Comparison of ENCODE assay signal across 15 cellular contexts in genomic region chr9:81601639-81602623, GRCh38.
DNase-seq lines count a peak whose midpoint lies in the region; ATAC-seq, FAIRE-seq and TF ChIP-seq lines count a peak whose summit lies in the region.
"Had no signal": no experiment of that assay in that cellular context is flagged by ENCODE, and none has a peak within 500 bp of the region (broad histone marks: within the 10 kb centered on the region; RNA-seq: fewer than 3 reads in every experiment).

No MANE protein-coding gene starts in this region.

- H3K27ac Mint-ChIP-seq in HFFc6 = no peak overlapping the region
- H3K27ac Mint-ChIP-seq: activated CD4-positive, alpha-beta memory T cell treated with anti-CD3 and anti-CD28 coated beads, Interleukin-2, amount 10 ng/mL, durations not matched to agents 7 days and 5 days; activated naive CD8-positive, alpha-beta T cell treated with anti-CD3 and anti-CD28 coated beads for 36 hours; T-helper 17 cell had no signal

- POLR2A ChIA-PET in endothelial cell of umbilical vein (lab: Charles Lee) = no interaction called here

- H3K4me1 Mint-ChIP-seq in HFFc6 (ENCODE audit: low read depth) = peaks cover 18% of the 10 kb centered on the region

- intact Hi-C loops in endothelial cell of umbilical vein (cut with micrococcal nuclease) = no loop called here

- H4K20me1 ChIP-seq in endothelial cell of umbilical vein (replicated peaks; ENCODE audit: control insufficient read depth, extremely low read depth, insufficient read depth, low read length) = no peaks in the 10 kb centered on the region

- ATAC-seq in GM21526 (IDR thresholded peaks at IDR 0.05; ENCODE audit: low FRiP score, unreplicated experiment) (peak; percentile 61), HG03520 (IDR thresholded peaks at IDR 0.05; ENCODE audit: unreplicated experiment) (peak; percentile 78), HG03159 (IDR thresholded peaks at IDR 0.05; ENCODE audit: unreplicated experiment) (no peak)
- ATAC-seq: T-helper 17 cell had no signal

- no peak overlapping the region for H3K4me3 ChIP-seq in endothelial cell of umbilical vein (replicated peaks in 1 of 3; ENCODE audit: insufficient read depth in 1 of 3, low read depth in 1 of 3, low read length in 3 of 3)
- no peak overlapping the region for H3K4me3 ChIP-seq in skeletal muscle tissue (ENCODE audit: low read length in 3 of 3)
- H3K4me3 ChIP-seq: PC-9, prostate gland had no signal

- no peak overlapping the region for H3K4me2 ChIP-seq in endothelial cell of umbilical vein (ENCODE audit: insufficient read depth, low read length)
- H3K4me2 ChIP-seq: PC-9 had no signal

- H3K27me3 ChIP-seq in endothelial cell of umbilical vein (ENCODE audit: control insufficient read depth in 2 of 2, insufficient read depth in 2 of 2, low read length in 2 of 2) (no peaks in the 10 kb centered on the region), skeletal muscle tissue (ENCODE audit: control insufficient read depth in 3 of 3, insufficient read depth in 3 of 3, low read length in 3 of 3) (no peaks in the 10 kb centered on the region)

- no TSS peak for BruUV-seq in endothelial cell of umbilical vein (replicated peaks; lab: Mats Ljungman, UMichigan)

- H3K36me3 ChIP-seq in endothelial cell of umbilical vein (ENCODE audit: control insufficient read depth in 2 of 2, extremely low read depth in 1 of 2, insufficient read depth in 2 of 2, low read length in 2 of 2) = peaks cover 7% of the 10 kb centered on the region in 2 experiments
- H3K36me3 ChIP-seq in skeletal muscle tissue (ENCODE audit: control insufficient read depth in 3 of 3, insufficient read depth in 3 of 3, low read length in 3 of 3) = peaks cover 1 to 16% (median 11%) of the 10 kb centered on the region in 3 donors
- H3K36me3 ChIP-seq: prostate gland had no signal

- peaks cover 18% of the 10 kb centered on the region for H3K36me3 Mint-ChIP-seq in HFFc6 (ENCODE audit: low read depth)
- H3K36me3 Mint-ChIP-seq: activated naive CD8-positive, alpha-beta T cell treated with anti-CD3 and anti-CD28 coated beads for 36 hours had no signal

- no peak overlapping the region for H2AFZ ChIP-seq in endothelial cell of umbilical vein (ENCODE audit: low read depth, low read length)
- H2AFZ ChIP-seq: PC-9 had no signal

- no peak for TF ChIP-seq POLR2A in endothelial cell of umbilical vein (IDR thresholded peaks at IDR 0.05; ENCODE audit: low read depth, low read length)

- H3K4me3 Mint-ChIP-seq in HFFc6 = no peak overlapping the region
- H3K4me3 Mint-ChIP-seq: activated CD4-positive, alpha-beta memory T cell treated with anti-CD3 and anti-CD28 coated beads, Interleukin-2, amount 10 ng/mL, durations not matched to agents 7 days and 5 days; activated naive CD8-positive, alpha-beta T cell treated with anti-CD3 and anti-CD28 coated beads for 36 hours; T-helper 17 cell had no signal

- H3K9ac ChIP-seq in endothelial cell of umbilical vein (replicated peaks; ENCODE audit: extremely low read depth, insufficient read depth, low read length) = no peak overlapping the region
- peak overlapping the region in 1 of 3 donors; percentile 20 for H3K9ac ChIP-seq in skeletal muscle tissue (ENCODE audit: low read depth in 1 of 3, low read length in 3 of 3)

- TF ChIP-seq CTCF in endothelial cell of umbilical vein (IDR thresholded peaks at IDR 0.05; ENCODE audit: extremely low read depth in 1 of 2, insufficient read depth in 1 of 2, low read depth in 1 of 2, low read length in 2 of 2) = no peak
- no peak for TF ChIP-seq CTCF in HFFc6 (IDR thresholded peaks at IDR 0.05)

- H3K9me3 ChIP-seq in endothelial cell of umbilical vein (replicated peaks; ENCODE audit: control insufficient read depth, insufficient read depth, low read length) (no peaks in the 10 kb centered on the region), skeletal muscle tissue (ENCODE audit: control insufficient read depth in 3 of 3, low read length in 3 of 3) (no peaks in the 10 kb centered on the region)
- H3K9me3 ChIP-seq: prostate gland had no signal

- no peak for FAIRE-seq in endothelial cell of umbilical vein (lab: Jason Lieb, UNC)

- DNase-seq in endothelial cell of umbilical vein (ENCODE audit: low read depth, low spot score) (no peak), HFFc6 (no peak), cerebellum (ENCODE audit: low spot score) (no peak)
- DNase-seq: activated CD4-positive, alpha-beta memory T cell treated with anti-CD3 and anti-CD28 coated beads, Interleukin-2, amount 10 ng/mL, durations not matched to agents 7 days and 5 days; activated naive CD8-positive, alpha-beta T cell treated with anti-CD3 and anti-CD28 coated beads for 36 hours; hypothalamus; NCI-H2171 treated with DMSO at 0.1 percent for 48 hours; PC-9; substantia nigra; T-helper 17 cell had no signal

- H3K4me1 ChIP-seq in endothelial cell of umbilical vein (ENCODE audit: control insufficient read depth, extremely low read depth, insufficient read depth, low read length) = peaks cover 38% of the 10 kb centered on the region
- peaks cover 21 to 35% (median 33%) of the 10 kb centered on the region in 3 donors for H3K4me1 ChIP-seq in skeletal muscle tissue (ENCODE audit: control insufficient read depth in 3 of 3, insufficient read depth in 3 of 3, low read length in 3 of 3)
- H3K4me1 ChIP-seq: prostate gland had no signal

- no peak overlapping the region for H3K27ac ChIP-seq in endothelial cell of umbilical vein (ENCODE audit: insufficient read depth, low read depth, low read length)
- H3K27ac ChIP-seq in skeletal muscle tissue (ENCODE audit: low read depth, low read length) = peak overlapping the region; percentile 37
- H3K27ac ChIP-seq: PC-9, prostate gland had no signal

- no peaks in the 10 kb centered on the region for H3K79me2 ChIP-seq in endothelial cell of umbilical vein (ENCODE audit: control insufficient read depth, insufficient read depth, low read length)

- no peaks in the 10 kb centered on the region for H3K9me3 Mint-ChIP-seq in HFFc6
- H3K9me3 Mint-ChIP-seq: activated naive CD8-positive, alpha-beta T cell treated with anti-CD3 and anti-CD28 coated beads for 36 hours had no signal

- no peaks in the 10 kb centered on the region for H3K9me1 ChIP-seq in endothelial cell of umbilical vein (replicated peaks; ENCODE audit: control insufficient read depth, extremely low read depth, insufficient read depth, low read length)

- dilution Hi-C loops in endothelial cell of umbilical vein (cut with MboI; ENCODE audit: extremely low pct_ligation_motif_present, low sequenced_read_pairs) = no loop called here

- CTCF ChIA-PET in endothelial cell of umbilical vein (lab: Charles Lee) = interaction anchor here (1.3 to 1.4 kb wide), 2 partner anchors 51 to 79 kb away, joined by 3 to 5 read pairs; no protein-coding TSS in a partner anchor

- peaks cover 4% of the 10 kb centered on the region for H3K27me3 Mint-ChIP-seq in HFFc6 (ENCODE audit: insufficient read depth)
- H3K27me3 Mint-ChIP-seq: activated CD4-positive, alpha-beta memory T cell treated with anti-CD3 and anti-CD28 coated beads, Interleukin-2, amount 10 ng/mL, durations not matched to agents 7 days and 5 days; T-helper 17 cell had no signal

TF ChIP-seq in endothelial cell of umbilical vein, 7 proteins besides CTCF, POLR2A, EP300 and RAD21:
- no peak for TF ChIP-seq EZH2 (IDR thresholded peaks at IDR 0.05; ENCODE audit: borderline replicate concordance, low read depth, low read length, severe bottlenecking)
- TF ChIP-seq FOS (IDR thresholded peaks at IDR 0.05; ENCODE audit: borderline replicate concordance, insufficient read depth, low read length) = peak; percentile 18
TF ChIP-seq in endothelial cell of umbilical vein: peak in this region for 1.
